ENCODE assay signal across 7 cellular contexts in the genomic region with DNA sequence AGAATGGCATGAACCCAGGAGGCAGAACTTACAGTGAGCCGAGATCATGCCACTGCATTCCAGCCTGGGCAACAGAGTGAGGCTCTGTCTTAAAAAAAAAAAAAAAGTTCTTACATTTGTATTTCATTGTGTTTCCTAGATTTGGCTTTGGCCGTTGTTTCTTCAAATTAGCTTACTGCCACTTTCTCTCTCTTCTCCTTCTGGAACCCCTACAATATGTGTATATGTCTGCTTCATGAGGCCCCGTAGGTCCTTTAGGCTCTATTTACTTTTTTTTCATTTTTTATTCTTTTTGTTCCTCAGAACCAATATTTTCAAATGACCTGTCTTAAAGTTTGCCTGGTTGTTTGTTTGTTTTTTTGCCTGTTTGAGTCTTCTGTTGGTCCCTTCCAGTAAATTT.
"Had no signal": no experiment of that assay in that cellular context is flagged by ENCODE, and none has a peak within 500 bp of the region (broad histone marks: within the 10 kb centered on the region; RNA-seq: fewer than 3 reads in every experiment).

No MANE protein-coding gene starts in this region.

- H3K27ac ChIP-seq: HL-60, KMS-11 had no signal

- DNase-seq: IMR-90, KBM-7, KG1 had no signal

- FAIRE-seq: HTR-8/SVneo, K562 had no signal

- ATAC-seq: K562 had no signal

- H3K9ac ChIP-seq: KMS-11 had no signal

- H3K4me2 ChIP-seq: KMS-11 had no signal

- H3K4me3 ChIP-seq: K562 had no signal
